21 cellular contexts compared by ENCODE assay signal in the genomic region with DNA sequence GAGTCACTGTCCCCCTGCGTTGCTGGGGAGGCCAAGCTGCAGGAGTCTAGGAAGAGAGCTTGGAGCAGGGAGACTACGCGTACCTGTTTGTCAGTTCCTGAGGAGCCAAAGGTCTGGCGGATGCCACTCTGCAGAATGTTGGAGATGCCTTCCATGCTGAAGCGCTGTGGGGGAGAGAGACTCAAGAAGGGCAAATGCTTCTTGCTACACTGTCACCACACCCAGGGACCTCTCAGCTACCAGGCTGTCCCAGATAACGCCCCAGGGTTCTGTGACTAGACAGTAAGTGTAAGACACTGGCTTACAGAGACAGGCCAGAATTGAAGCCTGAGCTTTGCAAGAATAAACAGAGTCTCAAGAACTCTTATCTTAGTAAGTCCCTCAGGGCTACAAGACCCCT. TPM values are rescaled to one million over a fixed set of nuclear protein-coding genes. Genes with fewer than 3 reads are reported as not detected.
"Had no signal": no experiment of that assay in that cellular context is flagged by ENCODE, and none has a peak within 500 bp of the region (broad histone marks: within the 10 kb centered on the region; RNA-seq: fewer than 3 reads in every experiment).

No MANE protein-coding gene starts in this region.

- H3K27ac ChIP-seq: gastroesophageal sphincter, heart left ventricle, left ventricle myocardium inferior, tibial artery had no signal

- H3K27me3 ChIP-seq: gastroesophageal sphincter, heart left ventricle, tibial artery had no signal

- H3K4me1 Mint-ChIP-seq: activated naive CD4-positive, alpha-beta T cell treated with anti-CD3 and anti-CD28 coated beads, Interleukin-2, amount 10 ng/mL, durations not matched to agents 7 days and 5 days had no signal

- DNase-seq: activated CD4-positive, alpha-beta T cell treated with anti-CD3 and anti-CD28 coated beads for 4 hours; activated CD4-positive, alpha-beta T cell treated with anti-CD3 and anti-CD28 coated beads, Interleukin-2, amount 50 U/mL, for 48 hours; activated CD4-positive, CD25-positive, alpha-beta regulatory T cell; activated effector memory CD4-positive, alpha-beta T cell treated with anti-CD3 and anti-CD28 coated beads, Interleukin-2, amount 50 U/mL, for 16 hours; activated naive CD4-positive, alpha-beta T cell treated with anti-CD3 and anti-CD28 coated beads, Interleukin-2, amount 10 ng/mL, durations not matched to agents 7 days and 5 days; activated T-cell treated with anti-CD3 and anti-CD28 coated beads, Interleukin-2, amount 50 U/mL, for 72 hours; amygdala; central memory CD4-positive, alpha-beta T cell; heart left ventricle; kidney; left ventricle myocardium inferior; naive thymus-derived CD8-positive, alpha-beta T cell; retina; stimulated activated CD4-positive, alpha-beta T cell treated with anti-CD3 and anti-CD28 coated beads, Interleukin-4, amount 100 ng/mL, for 24 hours; stimulated activated naive CD4-positive, alpha-beta T cell treated with Interleukin-2 at 50 U/mL for 16 hours; SW 1271; T-helper 17 cell; tibial artery had no signal

- H3K36me3 Mint-ChIP-seq: activated naive CD4-positive, alpha-beta T cell treated with anti-CD3 and anti-CD28 coated beads, Interleukin-2, amount 10 ng/mL, durations not matched to agents 7 days and 5 days; mesothelial cell of epicardium; naive thymus-derived CD8-positive, alpha-beta T cell had no signal

- H3K9me3 Mint-ChIP-seq: activated naive CD4-positive, alpha-beta T cell treated with anti-CD3 and anti-CD28 coated beads, Interleukin-2, amount 10 ng/mL, durations not matched to agents 7 days and 5 days; activated T-cell treated with anti-CD3 and anti-CD28 coated beads, Interleukin-2, amount 50 U/mL, for 72 hours; mesothelial cell of epicardium; naive thymus-derived CD8-positive, alpha-beta T cell had no signal

- H3K4me3 Mint-ChIP-seq: activated naive CD4-positive, alpha-beta T cell treated with anti-CD3 and anti-CD28 coated beads, Interleukin-2, amount 10 ng/mL, durations not matched to agents 7 days and 5 days; activated T-cell treated with anti-CD3 and anti-CD28 coated beads, Interleukin-2, amount 50 U/mL, for 72 hours; mesothelial cell of epicardium; naive thymus-derived CD8-positive, alpha-beta T cell; T-helper 17 cell had no signal

- H3K4me3 ChIP-seq: gastroesophageal sphincter, heart left ventricle, left ventricle myocardium inferior, tibial artery had no signal

- H3K27ac Mint-ChIP-seq: activated naive CD4-positive, alpha-beta T cell treated with anti-CD3 and anti-CD28 coated beads, Interleukin-2, amount 10 ng/mL, durations not matched to agents 7 days and 5 days; activated T-cell treated with anti-CD3 and anti-CD28 coated beads, Interleukin-2, amount 50 U/mL, for 72 hours; mesothelial cell of epicardium; progenitor cell of endocrine pancreas; T-helper 17 cell had no signal

- ATAC-seq: activated T-cell treated with anti-CD3 and anti-CD28 coated beads, Interleukin-2, amount 50 U/mL, for 72 hours; gastroesophageal sphincter; heart left ventricle; naive thymus-derived CD8-positive, alpha-beta T cell; T-helper 17 cell had no signal

RNA-seq across cellular contexts. Expression of gene FEZ1, which starts 42.0 kb away (rescaled TPM):
- total RNA-seq: naive thymus-derived CD8-positive, alpha-beta T cell had no signal
